9 cellular contexts compared by ENCODE assay signal in genomic region chr9:130693101-130693425, GRCh38. TPM values are rescaled to one million over a fixed set of nuclear protein-coding genes. Genes with fewer than 3 reads are reported as not detected.
DNase-seq lines count a peak whose midpoint lies in the region; ATAC-seq and TF ChIP-seq lines count a peak whose summit lies in the region.
"Had no signal": no experiment of that assay in that cellular context is flagged by ENCODE, and none has a peak within 500 bp of the region (broad histone marks: within the 10 kb centered on the region; RNA-seq: fewer than 3 reads in every experiment).

No MANE protein-coding gene starts in this region.

- 5 to 17% (median 8%) methylated on average over 8 of the region's 8 CpGs for WGBS in heart left ventricle, 4 donors
- WGBS in aorta, 2 donors: 4 to 5% methylated on average over 8 of the region's 8 CpGs

- ATAC-seq in heart left ventricle (no peak), Right ventricle myocardium superior (ENCODE audit: poor library complexity) (no peak), aorta (ENCODE audit: low FRiP score) (no peak), GM21717 (IDR thresholded peaks at IDR 0.05; ENCODE audit: unreplicated experiment) (no peak)

- H3K36me3 Mint-ChIP-seq in MCF 10A (ENCODE audit: insufficient read depth, unreplicated experiment): peaks cover 31% of the 10 kb centered on the region
- peaks cover 16% of the 10 kb centered on the region for H3K36me3 Mint-ChIP-seq in mesothelial cell of epicardium

- H3K36me3 ChIP-seq in heart left ventricle: peaks cover 0 to 30% (median 23%) of the 10 kb centered on the region in 9 donors
- H3K36me3 ChIP-seq in aorta (ENCODE audit: control insufficient read depth in 1 of 2, insufficient read depth in 2 of 2, low read length in 1 of 2): peaks cover 0 to under 1% of the 10 kb centered on the region in 2 donors

- H3K4me1 Mint-ChIP-seq in MCF 10A (ENCODE audit: insufficient read depth, unreplicated experiment) (peaks cover 39% of the 10 kb centered on the region), mesothelial cell of epicardium (peaks cover 29% of the 10 kb centered on the region)

- CTCF ChIA-PET in MCF 10A (lab: Yijun Ruan, JAX): interaction anchor here (0.6 to 2.3 kb wide), 9 partner anchors 8 to 449 kb away, joined by 3 to 8 read pairs (median 4); no protein-coding TSS in a partner anchor

- intact Hi-C loops in heart left ventricle (cut with DNase I): loop anchor here in 1 of 10 donors (1.0 kb wide), 1 partner anchor 19 kb away; no protein-coding TSS in a partner anchor
- intact Hi-C loops in Right ventricle myocardium superior (cut with DNase I): no loop called here
- intact Hi-C loops in MCF 10A (cut with micrococcal nuclease): no loop called here
- intact Hi-C loops in aorta (cut with DNase I): no loop called here

- POLR2A ChIA-PET in MCF 10A (lab: Yijun Ruan, JAX): interaction anchor here (0.6 to 3.3 kb wide), 25 partner anchors 8 to 654 kb away, joined by 3 to 11 read pairs (median 4); partner anchors contain the start of genes FUBP3 and GPR107

- H3K27me3 ChIP-seq in heart left ventricle: no peaks in the 10 kb centered on the region
- H3K27me3 ChIP-seq in aorta (ENCODE audit: control insufficient read depth in 1 of 2, insufficient read depth in 2 of 2, low read length in 1 of 2): no peaks in the 10 kb centered on the region

- H3K27me3 Mint-ChIP-seq in MCF 10A (ENCODE audit: insufficient read depth, unreplicated experiment): no peaks in the 10 kb centered on the region
- no peaks in the 10 kb centered on the region for H3K27me3 Mint-ChIP-seq in mesothelial cell of epicardium (ENCODE audit: low read depth)

- no TSS peak for BruUV-seq in MCF 10A (replicated peaks; lab: Mats Ljungman, UMichigan)

- H3K27ac ChIP-seq in heart left ventricle (peak overlapping the region in 11 of 12 donors; percentile 3 to 78 (median 58)), aorta (ENCODE audit: low read depth in 1 of 2, low read length in 2 of 2) (peak overlapping the region in 1 of 2 donors; percentile 38)

- H3K9me3 ChIP-seq in heart left ventricle: no peaks in the 10 kb centered on the region
- H3K9me3 ChIP-seq in aorta (ENCODE audit: control insufficient read depth, low read length): no peaks in the 10 kb centered on the region

- TF ChIP-seq CTCF in heart left ventricle (IDR thresholded peaks at IDR 0.05) (no peak), MCF 10A (IDR thresholded peaks at IDR 0.05; ENCODE audit: unreplicated experiment) (no peak), mesothelial cell of epicardium (IDR thresholded peaks at IDR 0.05; ENCODE audit: unreplicated experiment) (no peak)

- DNase-seq in heart left ventricle (no peak), Right ventricle myocardium superior (no peak), MCF 10A (ENCODE audit: unreplicated experiment) (no peak), mesothelial cell of epicardium (ENCODE audit: low spot score in 2 of 2, unreplicated experiment in 2 of 2) (no peak), aorta (no peak), foreskin melanocyte (no peak), mucosa of gallbladder (ENCODE audit: low spot score) (no peak)

- no peak for TF ChIP-seq POLR2A in heart left ventricle (IDR thresholded peaks at IDR 0.05)

- H3K9me3 Mint-ChIP-seq in MCF 10A (ENCODE audit: unreplicated experiment) (no peaks in the 10 kb centered on the region), mesothelial cell of epicardium (no peaks in the 10 kb centered on the region)

- H3K4me1 ChIP-seq in heart left ventricle (peaks cover 0 to 32% (median 16%) of the 10 kb centered on the region in 12 donors), aorta (ENCODE audit: control insufficient read depth in 1 of 2, insufficient read depth in 2 of 2, low read length in 2 of 2) (no peaks in the 10 kb centered on the region)

- H3K4me3 Mint-ChIP-seq in MCF 10A (ENCODE audit: unreplicated experiment): peak overlapping the region; percentile 91
- H3K4me3 Mint-ChIP-seq in mesothelial cell of epicardium: peak overlapping the region; percentile 90

- H3K4me3 ChIP-seq in heart left ventricle (peak overlapping the region; percentile 52 to 85 (median 75)), aorta (ENCODE audit: low read length in 2 of 2) (peak overlapping the region; percentile 31 to 57)

- H3K27ac Mint-ChIP-seq in MCF 10A (ENCODE audit: low read depth, unreplicated experiment): peak overlapping the region; percentile 89
- H3K27ac Mint-ChIP-seq in mesothelial cell of epicardium: peak overlapping the region; percentile 89

RNA-seq across cellular contexts. Expression of gene EXOSC2, which starts 0.5 kb away (rescaled TPM):
- total RNA-seq in heart left ventricle: 10 to 100 TPM; 10.6 to 16.0 (median 13.1) TPM
- 10 to 100 TPM; 10.6 to 19.7 TPM for polyA plus RNA-seq in heart left ventricle
- total RNA-seq in Right ventricle myocardium superior: 10.9 TPM
- total RNA-seq in MCF 10A (2022): 42.3 and 57.7 TPM in 2 replicates
- total RNA-seq in mesothelial cell of epicardium: 52.8 to 56.2 TPM (median 54.4 TPM) in 3 replicates
- 10 to 100 TPM; 18.7 to 20.2 TPM for total RNA-seq in aorta
- polyA plus RNA-seq in aorta: 10 to 100 TPM in 1 of 2 donors, 1 to 10 TPM in 1; 9.5 to 17.0 TPM
- total RNA-seq in mucosa of gallbladder: 19.0 TPM

RNA-seq across cellular contexts. Expression of gene PRDM12, which starts 28.7 kb away (rescaled TPM):
- total RNA-seq in heart left ventricle (under 1 TPM in 1 of 9 donors, not detected in 8; 0.14 TPM), Right ventricle myocardium superior (not detected), MCF 10A (2022) (0.28 and 0.29 TPM in 2 replicates), mesothelial cell of epicardium (0.11 TPM in 1 of 3 replicates, not detected in the others), aorta (not detected), mucosa of gallbladder (0.09 TPM)
- polyA plus RNA-seq in heart left ventricle (not detected), aorta (not detected)
- total RNA-seq: T-helper 1 cell treated with Interleukin-12 subunit alpha and Interleukin-12 subunit beta and Interleukin-4 antibody, amounts not matched to agents 30 ng/mL and 1 ng/mL, for 36 hours had no signal
